13 cellular contexts compared by ENCODE assay signal in genomic region chr10:115514895-115515294, GRCh38.
"Had no signal": no experiment of that assay in that cellular context is flagged by ENCODE, and none has a peak within 500 bp of the region (broad histone marks: within the 10 kb centered on the region; RNA-seq: fewer than 3 reads in every experiment).

No MANE protein-coding gene starts in this region.

- H3K36me3 ChIP-seq: ovary, spleen, stomach, upper lobe of right lung had no signal

- H3K9me3 ChIP-seq: ovary, testis, upper lobe of right lung had no signal

- DNase-seq: activated CD4-positive, alpha-beta T cell treated with anti-CD3 and anti-CD28 coated beads, Interleukin-2, amount 50 U/mL, for 1 hour; activated CD4-positive, CD25-positive, alpha-beta regulatory T cell; activated CD8-positive, alpha-beta memory T cell treated with anti-CD3 and anti-CD28 coated beads for 24 hours; activated naive CD8-positive, alpha-beta T cell treated with anti-CD3 and anti-CD28 coated beads for 36 hours; cerebellar nuclear complex; endodermal cell; ovary; spleen; stomach; testis; upper lobe of right lung had no signal

- ATAC-seq: sciatic nerve, upper lobe of right lung had no signal

- H3K4me3 ChIP-seq: lung, ovary, spleen, stomach, testis, upper lobe of right lung had no signal

- H3K27me3 ChIP-seq: ovary, spleen, stomach, testis, upper lobe of right lung had no signal

- H3K27ac ChIP-seq: ovary, spleen, stomach, testis, upper lobe of right lung had no signal

- H3K4me1 ChIP-seq: spleen, stomach, testis, upper lobe of right lung had no signal
